Comparison of ENCODE assay signal across 9 cellular contexts in genomic region chr6:41970436-41970846, GRCh38. TPM values are rescaled to one million over a fixed set of nuclear protein-coding genes. Genes with fewer than 3 reads are reported as not detected.
DNase-seq lines count a peak whose midpoint lies in the region; ATAC-seq and TF ChIP-seq lines count a peak whose summit lies in the region.
"Had no signal": no experiment of that assay in that cellular context is flagged by ENCODE, and none has a peak within 500 bp of the region (broad histone marks: within the 10 kb centered on the region; RNA-seq: fewer than 3 reads in every experiment).

No MANE protein-coding gene starts in this region.

- H3K9me3 ChIP-seq in adipocyte (ENCODE audit: control insufficient read depth, low read length), result no peaks in the 10 kb centered on the region
- no peaks in the 10 kb centered on the region for H3K9me3 ChIP-seq in neural progenitor cell (ENCODE audit: low read depth)

- H3F3A ChIP-seq in neural progenitor cell (ENCODE audit: low read depth), result peaks cover 13% of the 10 kb centered on the region

- peaks cover 5% of the 10 kb centered on the region for H3K27me3 Mint-ChIP-seq in neural progenitor cell (ENCODE audit: insufficient read depth, low read depth)

- H3K4me1 ChIP-seq in adipocyte (ENCODE audit: control insufficient read depth, insufficient read depth, low read length) (peaks cover 11% of the 10 kb centered on the region), neural progenitor cell (peaks cover 23% of the 10 kb centered on the region)

- H3K27me3 ChIP-seq in adipocyte (replicated peaks; ENCODE audit: control insufficient read depth, insufficient read depth, low read length) (no peaks in the 10 kb centered on the region), neural progenitor cell (no peaks in the 10 kb centered on the region)

- H3K4me3 ChIP-seq in adipocyte (ENCODE audit: low read length) (no peak overlapping the region), neural progenitor cell (no peak overlapping the region)
- H3K4me3 ChIP-seq: SK-N-MC had no signal

- H3K4me2 ChIP-seq in neural progenitor cell, result no peak overlapping the region

- no peak for ATAC-seq in GM19395 (IDR thresholded peaks at IDR 0.05; ENCODE audit: unreplicated experiment)
- no peak for ATAC-seq in GM18867 (IDR thresholded peaks at IDR 0.05; ENCODE audit: unreplicated experiment)
- ATAC-seq in HG03196 (IDR thresholded peaks at IDR 0.05; ENCODE audit: unreplicated experiment), result no peak

- H3K36me3 Mint-ChIP-seq in neural progenitor cell, result no peaks in the 10 kb centered on the region

- H3K4me3 Mint-ChIP-seq in neural progenitor cell, result no peak overlapping the region

- H3K9ac ChIP-seq in adipocyte (ENCODE audit: low read length), result no peak overlapping the region
- no peak overlapping the region for H3K9ac ChIP-seq in neural progenitor cell

- no peaks in the 10 kb centered on the region for H3K36me3 ChIP-seq in adipocyte (ENCODE audit: control insufficient read depth, insufficient read depth, low read length, severe bottlenecking)
- H3K36me3 ChIP-seq in neural progenitor cell, result no peaks in the 10 kb centered on the region

- H3K9me3 Mint-ChIP-seq in neural progenitor cell, result no peaks in the 10 kb centered on the region

- H3K4me1 Mint-ChIP-seq in neural progenitor cell, result peaks cover 30% of the 10 kb centered on the region

- H2AFZ ChIP-seq in neural progenitor cell (replicated peaks), result no peak overlapping the region

- peaks cover 4% of the 10 kb centered on the region for H4K20me1 ChIP-seq in neural progenitor cell (ENCODE audit: low read depth)

- DNase-seq in AG08396 (ENCODE audit: low spot score) (peak; percentile 33), NOMO-1 treated with dmso at 0.1 percent for 144 hours (lab: John Stamatoyannopoulos, UW; ENCODE audit: unreplicated experiment) (peak; percentile 34), adipocyte (ENCODE audit: low read depth) (peak; percentile 63), neural progenitor cell (ENCODE audit: low spot score) (no peak), NCI-H748 (lab: John Stamatoyannopoulos, UW; ENCODE audit: unreplicated experiment) (no peak)

- H3K27ac Mint-ChIP-seq in neural progenitor cell, result peak overlapping the region; percentile 50

- H3K79me2 ChIP-seq in neural progenitor cell (ENCODE audit: low read depth), result no peaks in the 10 kb centered on the region

- H3K27ac ChIP-seq in neural progenitor cell, result no peak overlapping the region
- H3K27ac ChIP-seq: SK-N-MC had no signal

- TF ChIP-seq CTCF in neural progenitor cell (IDR thresholded peaks at IDR 0.05), result no peak

RNA-seq across cellular contexts. Expression of gene CCND3, which starts 28.8 kb away (rescaled TPM):
- 7.6 and 16.2 TPM in 2 replicates for total RNA-seq in neural progenitor cell (ENCODE audit: low replicate concordance)

RNA-seq across cellular contexts. Expression of gene BYSL, which starts 49.1 kb away (rescaled TPM):
- total RNA-seq in neural progenitor cell (ENCODE audit: low replicate concordance), result 11.5 and 31.7 TPM in 2 replicates

RNA-seq across cellular contexts. Expression of gene MED20, which starts 49.5 kb away (rescaled TPM):
- total RNA-seq in neural progenitor cell (ENCODE audit: low replicate concordance), result 29.4 and 31.4 TPM in 2 replicates

Comparison
In these comparisons a context has a peak if more than half of its experiments do, and no peak if none do; other contexts are left out.
1. DNase-seq: peak in AG08396 (single experiment), NOMO-1 treated with dmso at 0.1 percent for 144 hours (single experiment) and adipocyte (single experiment); none in neural progenitor cell (single experiment) and NCI-H748 (single experiment).